14 cellular contexts compared by ENCODE assay signal in the genomic region with DNA sequence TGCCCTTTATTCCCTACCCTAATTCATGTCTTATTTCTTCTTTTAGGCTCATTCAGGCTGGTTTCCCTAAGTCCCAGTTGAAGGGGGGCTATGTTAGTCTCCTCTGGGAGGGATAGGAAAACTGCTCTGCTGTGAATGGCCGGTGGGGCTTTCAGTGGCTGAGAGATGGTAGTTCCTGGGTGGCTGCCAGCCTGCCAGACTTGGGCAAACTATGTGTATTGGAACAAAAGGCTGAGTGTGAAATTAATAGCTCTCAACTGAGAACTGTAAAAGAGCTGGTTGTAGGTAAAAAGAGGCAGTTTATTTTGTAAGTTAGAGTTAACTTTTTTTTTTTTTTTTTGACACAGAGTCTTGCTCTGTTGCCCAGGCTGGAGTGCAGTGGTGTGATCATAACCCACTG. TPM values are rescaled to one million over a fixed set of nuclear protein-coding genes. Genes with fewer than 3 reads are reported as not detected.
DNase-seq lines count a peak whose midpoint lies in the region; ATAC-seq, FAIRE-seq and TF ChIP-seq lines count a peak whose summit lies in the region.
"Had no signal": no experiment of that assay in that cellular context is flagged by ENCODE, and none has a peak within 500 bp of the region (broad histone marks: within the 10 kb centered on the region; RNA-seq: fewer than 3 reads in every experiment).

No MANE protein-coding gene starts in this region.

- H3K9me2 ChIP-seq in PC-9 (ENCODE audit: insufficient read depth), result no peaks in the 10 kb centered on the region

- no peaks in the 10 kb centered on the region for H3K9me3 ChIP-seq in PC-9 (ENCODE audit: insufficient read depth, low read depth)
- no peaks in the 10 kb centered on the region for H3K9me3 ChIP-seq in kidney (ENCODE audit: control insufficient read depth in 1 of 2, low read length in 2 of 2)
- H3K9me3 ChIP-seq: HAP-1, spleen had no signal

- H3K27me3 Mint-ChIP-seq in HFFc6 (ENCODE audit: insufficient read depth) (no peaks in the 10 kb centered on the region), nephron progenitor cell (ENCODE audit: low read depth, poor library complexity) (peaks cover 4% of the 10 kb centered on the region), endothelial cell (ENCODE audit: unreplicated experiment) (no peaks in the 10 kb centered on the region)
- peaks cover 0 to 2% of the 10 kb centered on the region in 2 donors for H3K27me3 Mint-ChIP-seq in natural killer cell treated with Interleukin-12 subunit alpha and Interleukin-12 subunit beta and Interleukin-15 and Interleukin-18, amount 100 ng/mL, for 72 hours

- H3K4me3 Mint-ChIP-seq in HFFc6 (no peak overlapping the region), nephron progenitor cell (no peak overlapping the region), endothelial cell (ENCODE audit: unreplicated experiment) (no peak overlapping the region)
- H3K4me3 Mint-ChIP-seq in natural killer cell treated with Interleukin-12 subunit alpha and Interleukin-12 subunit beta and Interleukin-15 and Interleukin-18, amount 100 ng/mL, for 72 hours, result no peak overlapping the region

- no peak for FAIRE-seq in kidney (lab: Jason Lieb, UNC)

- no peak overlapping the region for H3K9ac ChIP-seq in kidney (ENCODE audit: low read length in 2 of 2)

- no peak for TF ChIP-seq CTCF in HFFc6 (IDR thresholded peaks at IDR 0.05)
- TF ChIP-seq CTCF in PC-9 (conservative IDR thresholded peaks at IDR 0.05), result no peak
- no peak for TF ChIP-seq CTCF in nephron progenitor cell (IDR thresholded peaks at IDR 0.05)
- no peak for TF ChIP-seq CTCF in kidney (IDR thresholded peaks at IDR 0.05; ENCODE audit: borderline replicate concordance, extremely low read depth, insufficient read depth)
- TF ChIP-seq CTCF in endothelial cell (IDR thresholded peaks at IDR 0.05; ENCODE audit: unreplicated experiment), result no peak

- H3K36me3 ChIP-seq in PC-9 (ENCODE audit: low read depth) (no peaks in the 10 kb centered on the region), kidney (ENCODE audit: control insufficient read depth in 1 of 2, insufficient read depth in 2 of 2, low read length in 2 of 2) (no peaks in the 10 kb centered on the region)
- H3K36me3 ChIP-seq: HAP-1, spleen had no signal

- no peaks in the 10 kb centered on the region; the same call in 1 of the 2 replicates for H3K4me1 ChIP-seq in PC-9 (replicated peaks; ENCODE audit: insufficient read depth)
- peaks cover under 1 to 2% of the 10 kb centered on the region in 2 donors for H3K4me1 ChIP-seq in kidney (ENCODE audit: control insufficient read depth in 1 of 2, insufficient read depth in 1 of 2, low read depth in 1 of 2, low read length in 2 of 2)
- H3K4me1 ChIP-seq: HAP-1, spleen had no signal

- no peak overlapping the region for H2AFZ ChIP-seq in PC-9

- peaks cover 40% of the 10 kb centered on the region for H3K79me2 ChIP-seq in PC-9 (ENCODE audit: low read depth)

- H3K4me3 ChIP-seq in PC-9, result no peak overlapping the region
- no peak overlapping the region for H3K4me3 ChIP-seq in kidney (ENCODE audit: low read length in 2 of 2)
- H3K4me3 ChIP-seq: HAP-1, spleen had no signal

- H3K27ac Mint-ChIP-seq in HFFc6, result peak overlapping the region; percentile 5; the same call in 1 of the 2 replicates
- peak overlapping the region; percentile 76 for H3K27ac Mint-ChIP-seq in nephron progenitor cell
- no peak overlapping the region for H3K27ac Mint-ChIP-seq in endothelial cell (ENCODE audit: unreplicated experiment)
- no peak overlapping the region for H3K27ac Mint-ChIP-seq in natural killer cell treated with Interleukin-12 subunit alpha and Interleukin-12 subunit beta and Interleukin-15 and Interleukin-18, amount 100 ng/mL, for 72 hours

- H3K9me3 Mint-ChIP-seq in HFFc6 (no peaks in the 10 kb centered on the region), nephron progenitor cell (no peaks in the 10 kb centered on the region), endothelial cell (ENCODE audit: unreplicated experiment) (no peaks in the 10 kb centered on the region)
- no peaks in the 10 kb centered on the region for H3K9me3 Mint-ChIP-seq in natural killer cell treated with Interleukin-12 subunit alpha and Interleukin-12 subunit beta and Interleukin-15 and Interleukin-18, amount 100 ng/mL, for 72 hours

- H3K4me1 Mint-ChIP-seq in HFFc6 (ENCODE audit: low read depth) (peaks cover 62% of the 10 kb centered on the region), nephron progenitor cell (peaks cover 27% of the 10 kb centered on the region), endothelial cell (ENCODE audit: unreplicated experiment) (no peaks in the 10 kb centered on the region)
- peaks cover 20 to 29% of the 10 kb centered on the region in 2 donors for H3K4me1 Mint-ChIP-seq in natural killer cell treated with Interleukin-12 subunit alpha and Interleukin-12 subunit beta and Interleukin-15 and Interleukin-18, amount 100 ng/mL, for 72 hours (ENCODE audit: low read depth in 2 of 2)

- ATAC-seq in natural killer cell treated with Interleukin-12 subunit alpha and Interleukin-12 subunit beta and Interleukin-15 and Interleukin-18, amount 100 ng/mL, for 72 hours, result no peak

- POLR2A ChIA-PET in PC-9 (lab: Charles Lee; ENCODE audit: unreplicated experiment), result interaction anchor here (0.5 to 0.9 kb wide), 3 partner anchors 19 to 248 kb away, joined by 6 to 16 read pairs (median 11); no protein-coding TSS in a partner anchor

- H3K27me3 ChIP-seq in PC-9 (ENCODE audit: insufficient read depth, low read depth), result no peaks in the 10 kb centered on the region
- H3K27me3 ChIP-seq: spleen had no signal

- H3F3A ChIP-seq in PC-9 (ENCODE audit: insufficient read depth, low read depth), result 0 out of 2 replicates have a peak, but pooled peaks cover 7% of the 10 kb centered on the region

- DNase-seq in DMS53 treated with DMSO at 0.1 percent for 48 hours (lab: John Stamatoyannopoulos, UW; ENCODE audit: unreplicated experiment) (peak; percentile 58), HFFc6 (no peak), PC-9 (no peak), nephron progenitor cell (no peak), kidney tubule cell (ENCODE audit: low spot score) (no peak), kidney (no peak), endothelial cell (ENCODE audit: low spot score) (no peak)
- no peak for DNase-seq in natural killer cell treated with Interleukin-12 subunit alpha and Interleukin-12 subunit beta and Interleukin-15 and Interleukin-18, amount 100 ng/mL, for 72 hours (ENCODE audit: low spot score)
- DNase-seq: activated T-cell treated with anti-CD3 and anti-CD28 coated beads, Interleukin-2, amount 50 U/mL, for 48 hours; central memory CD4-positive, alpha-beta T cell; NK-92 treated with Interleukin-12 subunit alpha and Interleukin-12 subunit beta, amount 100 ng/mL, for 24 hours; spleen; T1000 had no signal

- H3K36me3 Mint-ChIP-seq in HFFc6 (ENCODE audit: low read depth) (peaks cover 12% of the 10 kb centered on the region; the same call in 1 of the 2 replicates), nephron progenitor cell (ENCODE audit: low read depth) (peaks cover 42% of the 10 kb centered on the region), endothelial cell (ENCODE audit: low read depth, unreplicated experiment) (no peaks in the 10 kb centered on the region)
- no peaks in the 10 kb centered on the region for H3K36me3 Mint-ChIP-seq in natural killer cell treated with Interleukin-12 subunit alpha and Interleukin-12 subunit beta and Interleukin-15 and Interleukin-18, amount 100 ng/mL, for 72 hours

- no TSS peak for BruUV-seq in PC-9 (replicated peaks; lab: Mats Ljungman, UMichigan)

- CTCF ChIA-PET in PC-9 (lab: Charles Lee), result no interaction called here

- H3K4me2 ChIP-seq in PC-9, result no peak overlapping the region

- H4K20me1 ChIP-seq in PC-9 (ENCODE audit: insufficient read depth), result no peaks in the 10 kb centered on the region

- H3K27ac ChIP-seq in PC-9 (peak overlapping the region; percentile 26; the same call in 1 of the 2 replicates), kidney (ENCODE audit: low read depth in 2 of 2, low read length in 2 of 2) (no peak overlapping the region)
- H3K27ac ChIP-seq: spleen had no signal

- intact Hi-C loops in PC-9 (cut with micrococcal nuclease; ENCODE audit: unreplicated experiment), result no loop called here
- intact Hi-C loops in kidney (cut with DNase I), result no loop called here

RNA-seq across cellular contexts. Expression of gene ARHGAP10, which starts 28.8 kb away (rescaled TPM):
- 10 to 100 TPM; 31.1 to 37.1 (median 32.3) TPM for total RNA-seq in HFFc6 (2021; fragmentation: NEBNext Ultra II Directional; extraction: Animal tissue kit (Norgen Biotek cat#: 25700))
- 21.7 and 27.5 TPM in 2 replicates for total RNA-seq in PC-9 (2021)
- 20.3 TPM for total RNA-seq in kidney
- 13.4 TPM for polyA plus RNA-seq in kidney (ENCODE audit: insufficient read depth, low read depth, low replicate concordance)
- 4.6 TPM for total RNA-seq in endothelial cell (ENCODE audit: unreplicated experiment)
- 10 to 100 TPM in 1 of 2 donors, 1 to 10 TPM in 1; 7.4 to 11.4 TPM for total RNA-seq in natural killer cell treated with Interleukin-12 subunit alpha and Interleukin-12 subunit beta and Interleukin-15 and Interleukin-18, amount 100 ng/mL, for 72 hours

Comparison
In these comparisons a context has a peak if more than half of its experiments do, and no peak if none do; other contexts are left out.
1. H3K27ac Mint-ChIP-seq: peak in HFFc6 (single experiment) and nephron progenitor cell (single experiment); none in endothelial cell (single experiment) and natural killer cell treated with Interleukin-12 subunit alpha and Interleukin-12 subunit beta and Interleukin-15 and Interleukin-18, amount 100 ng/mL, for 72 hours (0 of 2).